17 cellular contexts compared by ENCODE assay signal in genomic region chr6:6971369-6971768, GRCh38.
DNase-seq lines count a peak whose midpoint lies in the region; ATAC-seq, FAIRE-seq and TF ChIP-seq lines count a peak whose summit lies in the region.
"Had no signal": no experiment of that assay in that cellular context is flagged by ENCODE, and none has a peak within 500 bp of the region (broad histone marks: within the 10 kb centered on the region; RNA-seq: fewer than 3 reads in every experiment).

No MANE protein-coding gene starts in this region.

- no peak overlapping the region for H3K27ac ChIP-seq in K562 (ENCODE audit: extremely low read depth, low read depth, low read length)
- peak overlapping the region; percentile 62 for H3K27ac ChIP-seq in keratinocyte (ENCODE audit: control insufficient read depth, insufficient read depth, low read length)
- no peak overlapping the region for H3K27ac ChIP-seq in GM23338 (ENCODE audit: low read depth)
- H3K27ac ChIP-seq: C4-2B had no signal

- H3K27ac Mint-ChIP-seq in GM23338: no peak overlapping the region
- H3K27ac Mint-ChIP-seq: B cell; CD4-positive, alpha-beta memory T cell had no signal

- no TSS peak for BruUV-seq in K562 (replicated peaks; lab: Mats Ljungman, UMichigan)

- H3K9me1 ChIP-seq in K562 (ENCODE audit: control insufficient read depth, insufficient read depth, low read length): no peaks in the 10 kb centered on the region
- H3K9me1 ChIP-seq in keratinocyte (ENCODE audit: control insufficient read depth, extremely low read depth, insufficient read depth, low read length): no peaks in the 10 kb centered on the region

- H2AFZ ChIP-seq in K562 (ENCODE audit: low read depth, low read length) (peak overlapping the region; percentile 46; the same call in 1 of the 2 replicates), keratinocyte (ENCODE audit: control insufficient read depth, low read length) (peak overlapping the region; percentile 82), GM23338 (no peak overlapping the region)

- no peak for FAIRE-seq in K562 (lab: Jason Lieb, UNC)
- FAIRE-seq in keratinocyte (lab: Jason Lieb, UNC): no peak
- FAIRE-seq: A204.1, HTR-8/SVneo had no signal

- no peak for TF ChIP-seq POLR2A in K562 (conservative IDR thresholded peaks at IDR 0.05)

- H3K4me2 ChIP-seq in K562 (ENCODE audit: insufficient read depth, low read length) (no peak overlapping the region; the same call in 1 of the 2 replicates), keratinocyte (ENCODE audit: control insufficient read depth, extremely low read depth, insufficient read depth, low read depth, low read length) (peak overlapping the region; percentile 57), GM23338 (no peak overlapping the region)

- no peak overlapping the region for H3K4me3 Mint-ChIP-seq in GM23338
- H3K4me3 Mint-ChIP-seq: B cell; CD4-positive, alpha-beta memory T cell had no signal

- POLR2A ChIA-PET in K562 (lab: Yijun Ruan, JAX): interaction anchor here (0.8 to 1.7 kb wide), 4 partner anchors 10 to 34 kb away, joined by 3 to 8 read pairs (median 3); no protein-coding TSS in a partner anchor

- TF ChIP-seq CTCF in K562 (IDR thresholded peaks at IDR 0.05 in 2 of 3, conservative IDR thresholded peaks at IDR 0.05 in 1 of 3; ENCODE audit: insufficient read depth in 2 of 3, low read depth in 1 of 3, low read length in 3 of 3) (no peak), keratinocyte (optimal IDR thresholded peaks at IDR 0.05 in 1 of 3, IDR thresholded peaks at IDR 0.05 in 1 of 3, conservative IDR thresholded peaks at IDR 0.05 in 1 of 3; ENCODE audit: extremely low read depth in 1 of 3, insufficient read depth in 2 of 3, low read length in 3 of 3) (no peak), GM23338 (conservative IDR thresholded peaks at IDR 0.05; ENCODE audit: low read depth in 2 of 2) (no peak)

- DNase-seq in K562 (ENCODE audit: extremely low read depth in 1 of 4, low spot score in 3 of 4) (peak in 1 of 4 experiments; percentile 44), keratinocyte (ENCODE audit: low read depth, low spot score) (no peak), mucosa of gallbladder (ENCODE audit: low spot score) (peak; percentile 24), GM23338 (ENCODE audit: low spot score) (no peak), NCI-H1092 (lab: John Stamatoyannopoulos, UW) (no peak)
- DNase-seq in activated CD4-positive, CD25-positive, alpha-beta regulatory T cell treated with anti-CD3 and anti-CD28 coated beads, Interleukin-2, amount 50 U/mL, for 72 hours: no peak
- DNase-seq: CD4-positive, alpha-beta memory T cell; COR-L47; DND-41; GDM1; GOT3 had no signal

- H3K79me2 ChIP-seq in K562 (ENCODE audit: control insufficient read depth, insufficient read depth, low read length) (no peaks in the 10 kb centered on the region), keratinocyte (ENCODE audit: control insufficient read depth, insufficient read depth, low read length) (no peaks in the 10 kb centered on the region), GM23338 (replicated peaks; ENCODE audit: insufficient read depth) (no peaks in the 10 kb centered on the region)

- dilution Hi-C loops in keratinocyte (cut with MboI; ENCODE audit: extremely low pct_ligation_motif_present, low sequenced_read_pairs): no loop called here

- H3K9ac ChIP-seq in K562 (ENCODE audit: insufficient read depth in 1 of 2, low read depth in 2 of 2, low read length in 2 of 2) (peak overlapping the region in 1 of 2 experiments; percentile 70; a peak in 1 of 4 replicates), keratinocyte (ENCODE audit: control insufficient read depth, extremely low read depth, insufficient read depth, low read length) (peak overlapping the region; percentile 42)

- 31% methylated on average over 11 of the region's 11 CpGs for WGBS in K562 (ENCODE audit: insufficient coverage, low coverage, missing lambda C conversion rate)

- ATAC-seq in K562: no peak
- ATAC-seq in GM23338: no peak
- no peak for ATAC-seq in HG02763 (IDR thresholded peaks at IDR 0.05; ENCODE audit: unreplicated experiment)

- no peaks in the 10 kb centered on the region for H3K9me3 Mint-ChIP-seq in GM23338
- H3K9me3 Mint-ChIP-seq: CD4-positive, alpha-beta memory T cell had no signal

- intact Hi-C loops in K562 (cut with micrococcal nuclease): no loop called here

- no peaks in the 10 kb centered on the region for H3K9me2 ChIP-seq in GM23338 (ENCODE audit: insufficient read depth)

- no peaks in the 10 kb centered on the region for H3K36me3 Mint-ChIP-seq in GM23338 (ENCODE audit: low read depth)
- H3K36me3 Mint-ChIP-seq: CD4-positive, alpha-beta memory T cell had no signal

- no peaks in the 10 kb centered on the region; the same call in 2 of the 3 replicates for H3K4me1 Mint-ChIP-seq in GM23338
- H3K4me1 Mint-ChIP-seq: B cell; CD4-positive, alpha-beta memory T cell had no signal

- no peaks in the 10 kb centered on the region for H3F3A ChIP-seq in GM23338 (replicated peaks; ENCODE audit: low read depth)

- H3K27me3 ChIP-seq in K562 (ENCODE audit: control insufficient read depth in 2 of 2, insufficient read depth in 2 of 2, low read length in 2 of 2) (no peaks in the 10 kb centered on the region), keratinocyte (ENCODE audit: control insufficient read depth, extremely low read depth, insufficient read depth, low read length) (no peaks in the 10 kb centered on the region), GM23338 (ENCODE audit: insufficient read depth) (no peaks in the 10 kb centered on the region)

- H3K4me3 ChIP-seq in K562 (no peak overlapping the region), keratinocyte (ENCODE audit: control insufficient read depth in 2 of 3, extremely low read depth in 1 of 3, insufficient read depth in 2 of 3, low read depth in 1 of 3, low read length in 3 of 3) (no peak overlapping the region), GM23338 (no peak overlapping the region)
- H3K4me3 ChIP-seq: HAP-1 had no signal

- 0 out of 2 replicates have a peak, but pooled peaks have one; percentile 41 for TF ChIP-seq EP300 in K562 (IDR thresholded peaks at IDR 0.05; ENCODE audit: low read length)

- H3K27me3 Mint-ChIP-seq in GM23338 (ENCODE audit: insufficient read depth, low read depth, poor library complexity): peaks cover 4% of the 10 kb centered on the region

- H4K20me1 ChIP-seq in K562 (replicated peaks; ENCODE audit: control insufficient read depth, insufficient read depth, low read length) (no peaks in the 10 kb centered on the region), keratinocyte (ENCODE audit: control insufficient read depth, extremely low read depth, insufficient read depth, low read length) (no peaks in the 10 kb centered on the region), GM23338 (replicated peaks; ENCODE audit: insufficient read depth) (no peaks in the 10 kb centered on the region)

- H3K4me1 ChIP-seq in K562 (replicated peaks in 1 of 2; ENCODE audit: control insufficient read depth in 2 of 2, insufficient read depth in 2 of 2, low read length in 2 of 2) (peaks cover 32 to 63% of the 10 kb centered on the region in 2 experiments), keratinocyte (ENCODE audit: control insufficient read depth, extremely low read depth, insufficient read depth, low read length) (peaks cover 38% of the 10 kb centered on the region), GM23338 (ENCODE audit: insufficient read depth) (no peaks in the 10 kb centered on the region)
- H3K4me1 ChIP-seq: HAP-1 had no signal

- in situ Hi-C loops in K562 (cut with MboI): no loop called here

- TF ChIP-seq RAD21 in K562 (CRISPR knock-in tag; conservative IDR thresholded peaks at IDR 0.05 in 1 of 2, IDR thresholded peaks at IDR 0.05 in 1 of 2): no peak

- no peaks in the 10 kb centered on the region for H3K36me3 ChIP-seq in K562 (ENCODE audit: control insufficient read depth, insufficient read depth, low read length)
- no peaks in the 10 kb centered on the region for H3K36me3 ChIP-seq in keratinocyte (ENCODE audit: control insufficient read depth in 2 of 2, extremely low read depth in 1 of 2, insufficient read depth in 2 of 2, low read length in 2 of 2)
- H3K36me3 ChIP-seq in GM23338 (ENCODE audit: insufficient read depth): no peaks in the 10 kb centered on the region
- H3K36me3 ChIP-seq: HAP-1 had no signal

- CTCF ChIA-PET in K562 (lab: Yijun Ruan, JAX; ENCODE audit: low intra/inter-chr PET ratio): no interaction called here

- no peaks in the 10 kb centered on the region for H3K9me3 ChIP-seq in K562 (replicated peaks; ENCODE audit: control insufficient read depth, insufficient read depth, low read depth, low read length)
- no peaks in the 10 kb centered on the region for H3K9me3 ChIP-seq in keratinocyte (ENCODE audit: control insufficient read depth, low read depth, low read length)
- H3K9me3 ChIP-seq: HAP-1 had no signal

TF ChIP-seq in K562, 482 proteins besides CTCF, POLR2A, EP300 and RAD21 (continues in another document):
- TF ChIP-seq NR2C1 (IDR thresholded peaks at IDR 0.05) (peak; percentile 70), NR2C1 (tag; IDR thresholded peaks at IDR 0.05) (peak; percentile 82), BHLHE40 (IDR thresholded peaks at IDR 0.05; ENCODE audit: low read length) (peak; percentile 47; the same call in 1 of the 2 replicates), CBFA2T3 (IDR thresholded peaks at IDR 0.05) (peak; percentile 62), GATA2 (CRISPR knock-in tag; IDR thresholded peaks at IDR 0.05) (no peak)

TF ChIP-seq in GM23338, 12 proteins besides CTCF, POLR2A, EP300 and RAD21 (continues in another document):
- TF ChIP-seq EZH2phosphoT487 (IDR thresholded peaks at IDR 0.05; ENCODE audit: unreplicated experiment) (no peak), STAT1 (IDR thresholded peaks at IDR 0.05; ENCODE audit: unreplicated experiment) (no peak), EZH2 (IDR thresholded peaks at IDR 0.05; ENCODE audit: low read depth, unreplicated experiment) (no peak), NANOG (IDR thresholded peaks at IDR 0.05; ENCODE audit: borderline replicate concordance) (no peak)
